8 cellular contexts compared by ENCODE assay signal in genomic region chr17:16584273-16584995, GRCh38. TPM values are rescaled to one million over a fixed set of nuclear protein-coding genes. Genes with fewer than 3 reads are reported as not detected.
DNase-seq lines count a peak whose midpoint lies in the region; ATAC-seq, FAIRE-seq and TF ChIP-seq lines count a peak whose summit lies in the region.

No MANE protein-coding gene starts in this region.

- WGBS in smooth muscle cell (ENCODE audit: low lambda C conversion rate): 26% methylated on average over 39 of the region's 39 CpGs

- ATAC-seq in GM21576 (IDR thresholded peaks at IDR 0.05; ENCODE audit: unreplicated experiment): peak; percentile 53
- no peak for ATAC-seq in GM19452 (IDR thresholded peaks at IDR 0.05; ENCODE audit: unreplicated experiment)

- DNase-seq in AG04449 (ENCODE audit: low read depth, low spot score): peak; percentile 4
- DNase-seq in NCI-H2196 treated with DMSO at 0.1 percent for 48 hours (lab: John Stamatoyannopoulos, UW; ENCODE audit: unreplicated experiment): peak; percentile 46
- DNase-seq in activated CD4-positive, alpha-beta T cell treated with anti-CD3 and anti-CD28 coated beads for 1 hour: peak; percentile 88
- peak; percentile 86 for DNase-seq in cerebellar cortex (ENCODE audit: low spot score)
- peak; percentile 70 for DNase-seq in smooth muscle cell (lab: John Stamatoyannopoulos, UW; ENCODE audit: unreplicated experiment)

- H3K79me2 ChIP-seq in smooth muscle cell (ENCODE audit: low read depth): no peaks in the 10 kb centered on the region

- no peaks in the 10 kb centered on the region for H4K20me1 ChIP-seq in smooth muscle cell (ENCODE audit: low read depth)

- peaks cover 5% of the 10 kb centered on the region for H3K27me3 ChIP-seq in smooth muscle cell (ENCODE audit: low read depth)

- H3K9me3 ChIP-seq in smooth muscle cell (replicated peaks; ENCODE audit: low read depth): no peaks in the 10 kb centered on the region

- no peaks in the 10 kb centered on the region for H3K4me1 ChIP-seq in smooth muscle cell (ENCODE audit: low read depth)

- H3K27ac ChIP-seq in smooth muscle cell (ENCODE audit: low read depth): no peak overlapping the region

- POLR2A ChIA-PET in AG04449 (lab: Yijun Ruan, JAX): interaction anchor here (1.0 kb wide), 1 partner anchor 15 kb away, joined by 3 read pairs; the partner anchor contains the start of gene ZNF287

- no peak overlapping the region for H3K9ac ChIP-seq in smooth muscle cell (ENCODE audit: low read depth)

- peak overlapping the region; percentile 84 for H2AFZ ChIP-seq in smooth muscle cell (ENCODE audit: low read depth)

- CTCF ChIA-PET in AG04449 (lab: Yijun Ruan, JAX): interaction anchor here (1.0 to 8.1 kb wide), 18 partner anchors 8 to 546 kb away, joined by 3 to 82 read pairs (median 4); no protein-coding TSS in a partner anchor

- no peaks in the 10 kb centered on the region for H3F3A ChIP-seq in smooth muscle cell (ENCODE audit: low read depth)

- H3K4me3 ChIP-seq in AG04449 (ENCODE audit: low read depth, low read length): peak overlapping the region; percentile 59
- H3K4me3 ChIP-seq in smooth muscle cell: peak overlapping the region; percentile 48

- H3K4me2 ChIP-seq in smooth muscle cell: peak overlapping the region; percentile 83

- peak; percentile 79 for FAIRE-seq in islet of Langerhans (lab: Jason Lieb, UNC)

- peak; percentile 93 for TF ChIP-seq CTCF in AG04449 (IDR thresholded peaks at IDR 0.05; ENCODE audit: insufficient read depth, low read length, missing control alignments)
- peak; percentile 84 for TF ChIP-seq CTCF in smooth muscle cell (IDR thresholded peaks at IDR 0.05; ENCODE audit: borderline replicate concordance, insufficient read depth, poor library complexity, severe bottlenecking)

- no peaks in the 10 kb centered on the region for H3K36me3 ChIP-seq in smooth muscle cell (ENCODE audit: low read depth)

RNA-seq across cellular contexts. Expression of gene ZNF287, which starts 15.4 kb away (rescaled TPM):
- total RNA-seq in smooth muscle cell: 12.2 and 17.7 TPM in 2 replicates
- polyA plus RNA-seq in smooth muscle cell: 24.6 and 25.8 TPM in 2 replicates

Comparison
In these comparisons a context has a peak if more than half of its experiments do, and no peak if none do; other contexts are left out.
1. DNase-seq: peak in every context shown above with its lines; median percentile 88 in activated CD4-positive, alpha-beta T cell treated with anti-CD3 and anti-CD28 coated beads for 1 hour; 86 in cerebellar cortex; 70 in smooth muscle cell; 46 in NCI-H2196 treated with DMSO at 0.1 percent for 48 hours; 4 in AG04449.